Comparison of ENCODE assay signal across 16 cellular contexts in genomic region chr6:119484598-119484997, GRCh38.
DNase-seq lines count a peak whose midpoint lies in the region; ATAC-seq, FAIRE-seq and TF ChIP-seq lines count a peak whose summit lies in the region.
"Had no signal": no experiment of that assay in that cellular context is flagged by ENCODE, and none has a peak within 500 bp of the region (broad histone marks: within the 10 kb centered on the region; RNA-seq: fewer than 3 reads in every experiment).

No MANE protein-coding gene starts in this region.

- in situ Hi-C loops in HepG2 (cut with HindIII; ENCODE audit: extremely low pct_ligation_motif_present, low pct_unique_long_range_greater_than_20kb): no loop called here

- H3K4me1 ChIP-seq in HepG2 (ENCODE audit: insufficient read depth, low read length) (no peaks in the 10 kb centered on the region), sigmoid colon (peaks cover 0 to 16% (median 12%) of the 10 kb centered on the region in 4 donors)
- H3K4me1 ChIP-seq: thyroid gland had no signal

- H3K79me2 ChIP-seq in HepG2 (ENCODE audit: insufficient read depth, low read length): no peaks in the 10 kb centered on the region

- intact Hi-C loops in HepG2 (cut with micrococcal nuclease; ENCODE audit: unreplicated experiment) (no loop called here), sigmoid colon (cut with DNase I) (no loop called here)

- H3K4me2 ChIP-seq in HepG2 (ENCODE audit: low read depth, low read length): no peak overlapping the region

- DNase-seq in DMS53 (lab: John Stamatoyannopoulos, UW) (peak; percentile 12), DMS53 treated with DMSO at 0.1 percent for 48 hours (lab: John Stamatoyannopoulos, UW; ENCODE audit: unreplicated experiment) (no peak), astrocyte of the hippocampus (ENCODE audit: low read depth, low spot score) (peak; percentile 85), iris pigment epithelial cell (ENCODE audit: low read depth) (peak; percentile 62), ureter (ENCODE audit: low spot score) (peak; percentile 51), HepG2 (ENCODE audit: low spot score) (no peak), sigmoid colon (no peak)
- DNase-seq: activated CD4-positive, alpha-beta T cell treated with anti-CD3 and anti-CD28 coated beads for 4 hours; activated naive CD4-positive, alpha-beta T cell treated with anti-CD3 and anti-CD28 coated beads for 36 hours; immature natural killer cell; NCI-H2227 treated with DMSO at 0.1 percent for 48 hours; thyroid gland had no signal

- H4K20me1 ChIP-seq in HepG2 (ENCODE audit: insufficient read depth, low read length): no peaks in the 10 kb centered on the region

- H3K4me3 ChIP-seq in HepG2 (replicated peaks in 1 of 3; ENCODE audit: insufficient read depth in 1 of 3, low read depth in 2 of 3, low read length in 3 of 3) (no peak overlapping the region), sigmoid colon (no peak overlapping the region)
- H3K4me3 ChIP-seq: thyroid gland had no signal

- no TSS peak for BruUV-seq in HepG2 (replicated peaks; lab: Mats Ljungman, UMichigan)

- POLR2A ChIA-PET in HepG2 (lab: Yijun Ruan, JAX): no interaction called here

- TF ChIP-seq POLR2A in HepG2 (IDR thresholded peaks at IDR 0.05; ENCODE audit: insufficient read depth in 1 of 2, low read depth in 2 of 2, low read length in 2 of 2) (no peak), sigmoid colon (IDR thresholded peaks at IDR 0.05) (no peak)

- H3K27ac ChIP-seq in HepG2 (ENCODE audit: extremely low read length, insufficient read depth, low read length) (no peak overlapping the region), sigmoid colon (no peak overlapping the region)
- H3K27ac ChIP-seq: thyroid gland had no signal

- TF ChIP-seq CTCF in HepG2 (CRISPR knock-in tag; IDR thresholded peaks at IDR 0.05) (no peak), sigmoid colon (IDR thresholded peaks at IDR 0.05) (no peak)

- CTCF ChIA-PET in HepG2 (lab: Yijun Ruan, JAX; ENCODE audit: low intra/inter-chr PET ratio, low total read pairs): no interaction called here

- TF ChIP-seq EP300 in HepG2 (IDR thresholded peaks at IDR 0.05; ENCODE audit: low read depth in 2 of 2, low read length in 2 of 2) (no peak), HepG2 (CRISPR knock-in tag; IDR thresholded peaks at IDR 0.05; ENCODE audit: borderline replicate concordance) (no peak), sigmoid colon (IDR thresholded peaks at IDR 0.05) (no peak)

- WGBS in HepG2 (ENCODE audit: low lambda C conversion rate): 26% methylated on average over 5 of the region's 5 CpGs
- 59 to 85% methylated on average over 5 of the region's 5 CpGs for WGBS in sigmoid colon, 2 donors

- no peaks in the 10 kb centered on the region for H3K36me3 ChIP-seq in HepG2 (replicated peaks in 1 of 2; ENCODE audit: control insufficient read depth in 1 of 2, insufficient read depth in 2 of 2, low read length in 2 of 2)
- no peaks in the 10 kb centered on the region for H3K36me3 ChIP-seq in sigmoid colon
- H3K36me3 ChIP-seq: thyroid gland had no signal

- FAIRE-seq in HepG2 (lab: Jason Lieb, UNC): no peak
- FAIRE-seq: A204.1, G401.6, H1 had no signal

- H3K9me3 ChIP-seq in HepG2 (ENCODE audit: low read length) (no peaks in the 10 kb centered on the region), sigmoid colon (no peaks in the 10 kb centered on the region)
- H3K9me3 ChIP-seq: thyroid gland had no signal

- TF ChIP-seq RAD21 in HepG2 (CRISPR knock-in tag; IDR thresholded peaks at IDR 0.05): no peak

- no peak overlapping the region for H3K9ac ChIP-seq in HepG2 (ENCODE audit: insufficient read depth, low read depth, low read length)

- H3K27me3 ChIP-seq in HepG2 (ENCODE audit: control insufficient read depth in 1 of 2, insufficient read depth in 2 of 2, low read length in 2 of 2) (peaks cover 0 to 19% of the 10 kb centered on the region in 2 experiments; a peak in 2 of 5 replicates), sigmoid colon (no peaks in the 10 kb centered on the region)
- H3K27me3 ChIP-seq: thyroid gland had no signal

- H2AFZ ChIP-seq in HepG2 (ENCODE audit: low read length): no peak overlapping the region

- ATAC-seq in HepG2 (no peak), GM21717 (IDR thresholded peaks at IDR 0.05; ENCODE audit: unreplicated experiment) (no peak)

TF ChIP-seq in HepG2, 621 proteins besides CTCF, POLR2A, EP300 and RAD21:
- TF ChIP-seq ZC3H13 (CRISPR knock-in tag; IDR thresholded peaks at IDR 0.05) (no peak), ZNF253 (CRISPR knock-in tag; IDR thresholded peaks at IDR 0.05; ENCODE audit: borderline replicate concordance) (no peak), ZBTB8A (CRISPR knock-in tag; IDR thresholded peaks at IDR 0.05; ENCODE audit: borderline replicate concordance, low read depth) (no peak), PBX3 (CRISPR knock-in tag; IDR thresholded peaks at IDR 0.05; ENCODE audit: borderline replicate concordance) (no peak), LBX2 (CRISPR knock-in tag; IDR thresholded peaks at IDR 0.05; ENCODE audit: borderline replicate concordance) (no peak), MBD4 (IDR thresholded peaks at IDR 0.05; ENCODE audit: borderline replicate concordance, low read length) (no peak), PHF5A (CRISPR knock-in tag; IDR thresholded peaks at IDR 0.05; ENCODE audit: low read depth, unreplicated experiment) (no peak), MIER3 (CRISPR knock-in tag; IDR thresholded peaks at IDR 0.05; ENCODE audit: borderline replicate concordance) (no peak), YEATS2 (CRISPR knock-in tag; IDR thresholded peaks at IDR 0.05; ENCODE audit: borderline replicate concordance) (no peak), FOXO1 (CRISPR knock-in tag; IDR thresholded peaks at IDR 0.05) (no peak), HINFP (CRISPR knock-in tag; IDR thresholded peaks at IDR 0.05; ENCODE audit: low read depth) (no peak), ZFAT (CRISPR knock-in tag; conservative IDR thresholded peaks at IDR 0.05) (no peak), ZNF337 (CRISPR knock-in tag; IDR thresholded peaks at IDR 0.05; ENCODE audit: borderline replicate concordance, low read depth) (no peak), PCBP2 (optimal IDR thresholded peaks at IDR 0.05; ENCODE audit: low read depth, low read length, poor library complexity, severe bottlenecking) (no peak), ZNF441 (CRISPR knock-in tag; IDR thresholded peaks at IDR 0.05; ENCODE audit: borderline replicate concordance) (no peak), MAFK (conservative IDR thresholded peaks at IDR 0.05 in 1 of 2, IDR thresholded peaks at IDR 0.05 in 1 of 2; ENCODE audit: low read length in 2 of 2) (no peak), IRX3 (CRISPR knock-in tag; IDR thresholded peaks at IDR 0.05; ENCODE audit: borderline replicate concordance, low read depth) (no peak), ZBTB43 (CRISPR knock-in tag; conservative IDR thresholded peaks at IDR 0.05) (no peak)
TF ChIP-seq in HepG2: peak in this region for 0.

Comparison
In these comparisons a context has a peak if more than half of its experiments do, and no peak if none do; other contexts are left out.
1. DNase-seq: peak in DMS53 (single experiment), astrocyte of the hippocampus (single experiment), iris pigment epithelial cell (single experiment) and ureter (single experiment); none in DMS53 treated with DMSO at 0.1 percent for 48 hours (single experiment), HepG2 (single experiment) and sigmoid colon (single experiment).